ENCODE assay signal across 3 cellular contexts in genomic region chr2:16045653-16046352, GRCh38.
"Had no signal": no experiment of that assay in that cellular context is flagged by ENCODE, and none has a peak within 500 bp of the region (broad histone marks: within the 10 kb centered on the region; RNA-seq: fewer than 3 reads in every experiment).

No MANE protein-coding gene starts in this region.

- DNase-seq: GDM1, GF-D8 had no signal

- H3K4me3 ChIP-seq: GM12878 had no signal
